16 cellular contexts compared by ENCODE assay signal in the genomic region with DNA sequence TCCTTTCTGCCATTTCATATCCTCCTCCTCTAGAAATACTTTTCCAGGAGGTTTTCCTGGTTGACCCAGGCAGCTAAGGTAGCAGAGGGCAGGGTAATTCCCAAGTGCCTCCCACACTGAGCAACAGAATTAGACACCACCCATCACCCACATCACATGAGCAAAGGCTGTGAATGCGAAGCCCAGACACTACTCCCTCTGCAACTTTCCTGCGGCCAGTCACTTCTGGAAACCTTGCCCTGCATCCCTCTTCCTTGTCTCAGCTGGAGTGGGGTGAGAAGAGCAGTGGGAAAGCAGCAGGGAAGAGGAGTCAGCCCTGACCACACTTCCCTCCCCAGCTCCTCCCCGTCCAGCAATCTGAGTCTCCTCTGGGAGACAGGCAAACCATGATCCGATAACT. TPM values are rescaled to one million over a fixed set of nuclear protein-coding genes. Genes with fewer than 3 reads are reported as not detected.
DNase-seq lines count a peak whose midpoint lies in the region; ATAC-seq and TF ChIP-seq lines count a peak whose summit lies in the region.
"Had no signal": no experiment of that assay in that cellular context is flagged by ENCODE, and none has a peak within 500 bp of the region (broad histone marks: within the 10 kb centered on the region; RNA-seq: fewer than 3 reads in every experiment).

No MANE protein-coding gene starts in this region.

- no peak for ATAC-seq in GM21576 (IDR thresholded peaks at IDR 0.05; ENCODE audit: unreplicated experiment)
- no peak for ATAC-seq in GM21717 (IDR thresholded peaks at IDR 0.05; ENCODE audit: unreplicated experiment)
- no peak for ATAC-seq in HG03108 (IDR thresholded peaks at IDR 0.05; ENCODE audit: unreplicated experiment)
- ATAC-seq: Panc1 had no signal

- H3K9ac ChIP-seq in subcutaneous abdominal adipose tissue (ENCODE audit: low read length in 5 of 5), result peak overlapping the region in 1 of 5 donors; percentile 35
- H3K9ac ChIP-seq: KMS-11 had no signal

- no peak for TF ChIP-seq POLR2A in esophagus muscularis mucosa (IDR thresholded peaks at IDR 0.05; ENCODE audit: low read depth)

- H3K4me1 ChIP-seq in esophagus muscularis mucosa (peaks cover 25 to 54% (median 36%) of the 10 kb centered on the region in 4 donors), subcutaneous abdominal adipose tissue (ENCODE audit: control insufficient read depth in 5 of 5, insufficient read depth in 5 of 5, low read length in 5 of 5) (peaks cover 20 to 71% (median 64%) of the 10 kb centered on the region in 5 donors), SJCRH30 (peaks cover 13% of the 10 kb centered on the region)

- H3K27me3 ChIP-seq in esophagus muscularis mucosa (no peaks in the 10 kb centered on the region), subcutaneous abdominal adipose tissue (ENCODE audit: control insufficient read depth in 5 of 5, insufficient read depth in 4 of 5, low read length in 5 of 5) (no peaks in the 10 kb centered on the region), SJCRH30 (peaks cover 30% of the 10 kb centered on the region)

- TF ChIP-seq CTCF in esophagus muscularis mucosa (IDR thresholded peaks at IDR 0.05), result no peak

- H3K36me3 ChIP-seq in esophagus muscularis mucosa (no peaks in the 10 kb centered on the region), subcutaneous abdominal adipose tissue (ENCODE audit: control insufficient read depth in 5 of 5, insufficient read depth in 5 of 5, low read length in 5 of 5) (no peaks in the 10 kb centered on the region), SJCRH30 (no peaks in the 10 kb centered on the region)

- H3K9me3 ChIP-seq in esophagus muscularis mucosa (no peaks in the 10 kb centered on the region), subcutaneous abdominal adipose tissue (ENCODE audit: control insufficient read depth in 5 of 5, low read length in 5 of 5) (no peaks in the 10 kb centered on the region), SJCRH30 (replicated peaks) (no peaks in the 10 kb centered on the region)

- TF ChIP-seq EP300 in esophagus muscularis mucosa (IDR thresholded peaks at IDR 0.05), result no peak

- peak overlapping the region; percentile 38 to 61 (median 50) for H3K27ac ChIP-seq in esophagus muscularis mucosa (replicated peaks in 1 of 4)
- H3K27ac ChIP-seq in subcutaneous abdominal adipose tissue (ENCODE audit: low read depth, low read length), result peak overlapping the region; percentile 82
- H3K27ac ChIP-seq in SJCRH30, result no peak overlapping the region
- H3K27ac ChIP-seq: KMS-11 had no signal

- 57% methylated on average over 4 of the region's 4 CpGs for WGBS in esophagus muscularis mucosa

- peak; percentile 7 for DNase-seq in LHCN-M2 (ENCODE audit: low read depth)
- no peak for DNase-seq in esophagus muscularis mucosa (ENCODE audit: extremely low spot score)
- DNase-seq in mucosa of gallbladder (ENCODE audit: low spot score), result peak; percentile 46
- no peak for DNase-seq in SJCRH30
- DNase-seq: activated CD4-positive, CD25-positive, alpha-beta regulatory T cell; CD4-positive, alpha-beta T cell; cerebellar nuclear complex; NCI-H146; NCI-H524 treated with DMSO at 0.1 percent for 48 hours had no signal

- no peak overlapping the region for H3K4me3 ChIP-seq in esophagus muscularis mucosa
- H3K4me3 ChIP-seq in subcutaneous abdominal adipose tissue (ENCODE audit: low read depth in 1 of 5, low read length in 5 of 5), result no peak overlapping the region
- H3K4me3 ChIP-seq in SJCRH30, result no peak overlapping the region

- intact Hi-C loops in esophagus muscularis mucosa (cut with DNase I), result no loop called here

RNA-seq across cellular contexts. Expression of a gene that starts 15.2 kb away (rescaled TPM):
- total RNA-seq in LHCN-M2 (2014; rRNA removed), result not detected in 2 replicates
- polyA plus RNA-seq in LHCN-M2 (2012), result not detected
- total RNA-seq in esophagus muscularis mucosa, result 10 to 100 TPM; 19.5 to 58.2 (median 54.1) TPM
- total RNA-seq in mucosa of gallbladder, result 304 TPM
- total RNA-seq in SJCRH30 (2014; rRNA removed; shearing (Covaris generic)), result not detected in 2 replicates
- total RNA-seq: CD4-positive, alpha-beta T cell had no signal

RNA-seq across cellular contexts. Expression of a gene that starts 15.6 kb away (rescaled TPM):
- total RNA-seq in LHCN-M2 (2014; rRNA removed) (not detected in 2 replicates), esophagus muscularis mucosa (10 to 100 TPM; 11.6 to 47.7 (median 35.5) TPM), mucosa of gallbladder (246 TPM)
- not detected for polyA plus RNA-seq in LHCN-M2 (2012)
- not detected in 2 replicates for total RNA-seq in SJCRH30 (2014; rRNA removed; shearing (Covaris generic))
- total RNA-seq: CD4-positive, alpha-beta T cell had no signal

RNA-seq across cellular contexts. Expression of a gene that starts 47.7 kb away (rescaled TPM):
- total RNA-seq in LHCN-M2 (2014; rRNA removed) (not detected in 2 replicates), esophagus muscularis mucosa (10 to 100 TPM; 26.9 to 48.2 (median 28.6) TPM), mucosa of gallbladder (9.8 TPM)
- not detected for polyA plus RNA-seq in LHCN-M2 (2012)
- not detected in 2 replicates for total RNA-seq in SJCRH30 (2014; rRNA removed; shearing (Covaris generic))
- total RNA-seq: epithelial cell of proximal tubule had no signal

Comparison
In these comparisons a context has a peak if more than half of its experiments do, and no peak if none do; other contexts are left out.
1. DNase-seq: peak in LHCN-M2 (single experiment) and mucosa of gallbladder (single experiment); none in esophagus muscularis mucosa (single experiment) and SJCRH30 (0 of 2).
2. RNA of a gene that starts 15.2 kb away (total RNA-seq): 304 TPM in mucosa of gallbladder (single experiment) and 19.5 to 58.2 TPM in esophagus muscularis mucosa; not detected in LHCN-M2 and not detected in SJCRH30; every median in the first group is over 10 times any median in the second.
3. RNA of a gene that starts 15.6 kb away (total RNA-seq): 246 TPM in mucosa of gallbladder (single experiment) and 11.6 to 47.7 TPM in esophagus muscularis mucosa; not detected in SJCRH30 and not detected in LHCN-M2; every median in the first group is over 10 times any median in the second.
4. RNA of a gene that starts 47.7 kb away (total RNA-seq): 26.9 to 48.2 TPM in esophagus muscularis mucosa and 9.8 TPM in mucosa of gallbladder (single experiment); not detected in LHCN-M2 and not detected in SJCRH30; every median in the first group is over 10 times any median in the second.